8 cellular contexts compared by ENCODE assay signal in genomic region chr22:25564320-25564978, GRCh38. TPM values are rescaled to one million over a fixed set of nuclear protein-coding genes. Genes with fewer than 3 reads are reported as not detected.
DNase-seq lines count a peak whose midpoint lies in the region; ATAC-seq and TF ChIP-seq lines count a peak whose summit lies in the region.

GRK3 (plus strand) TSS chr22:25564675; CDS start chr22:25565041, 366 bp downstream.

- H3K4me1 ChIP-seq in foreskin keratinocyte (no peaks in the 10 kb centered on the region), neutrophil (ENCODE audit: control insufficient read depth in 1 of 2, insufficient read depth in 1 of 2, low read depth in 1 of 2, low read length in 1 of 2) (peaks cover 42 to 43% of the 10 kb centered on the region in 2 experiments), thoracic aorta (ENCODE audit: control insufficient read depth in 1 of 2, low read depth in 2 of 2) (peaks cover 4 to 19% of the 10 kb centered on the region in 2 donors)

- DNase-seq in NCI-H2029 (lab: John Stamatoyannopoulos, UW) (peak; percentile 7), NCI-H2029 treated with DMSO at 0.1 percent for 48 hours (lab: John Stamatoyannopoulos, UW) (no peak), OCI-M1 (lab: John Stamatoyannopoulos, UW) (peak; percentile 93), foreskin keratinocyte (peak in 1 of 2 donors; percentile 60), thoracic aorta (ENCODE audit: low spot score) (no peak)
- peak; percentile 69 for DNase-seq in activated T-helper 2 cell treated with anti-CD3 and anti-CD28 coated beads, Interferon-gamma antibody, Interleukin-2, Interleukin-4, amounts not matched to agents 10 μg/mL and 5 μg/mL and 100 μg/mL, durations not matched to agents 14 hours and 24 hours and 36 hours (ENCODE audit: low spot score)

- peak within 1 kb of the TSS; percentile 97 for H3K27ac Mint-ChIP-seq in activated T-helper 2 cell treated with anti-CD3 and anti-CD28 coated beads, Interferon-gamma antibody, Interleukin-2, Interleukin-4, amounts not matched to agents 10 μg/mL and 5 μg/mL and 100 μg/mL, durations not matched to agents 14 hours and 24 hours and 36 hours

- no peaks in the 10 kb centered on the region for H3K9me3 ChIP-seq in neutrophil
- H3K9me3 ChIP-seq in thoracic aorta, result no peaks in the 10 kb centered on the region

- peaks cover 60% of the 10 kb centered on the region for H3K4me1 Mint-ChIP-seq in activated T-helper 2 cell treated with anti-CD3 and anti-CD28 coated beads, Interferon-gamma antibody, Interleukin-2, Interleukin-4, amounts not matched to agents 10 μg/mL and 5 μg/mL and 100 μg/mL, durations not matched to agents 14 hours and 24 hours and 36 hours (ENCODE audit: low read depth)

- H3K27me3 ChIP-seq in foreskin keratinocyte (no peaks in the 10 kb centered on the region), neutrophil (peaks cover 24% of the 10 kb centered on the region), thoracic aorta (replicated peaks; ENCODE audit: insufficient read depth) (no peaks in the 10 kb centered on the region)

- intact Hi-C loops in activated T-helper 2 cell treated with anti-CD3 and anti-CD28 coated beads, Interferon-gamma antibody, Interleukin-2, Interleukin-4, amounts not matched to agents 10 μg/mL and 5 μg/mL and 100 μg/mL, durations not matched to agents 14 hours and 24 hours and 36 hours (cut with micrococcal nuclease), result loop anchor here (1.0 kb wide), 1 partner anchor 76 kb away; no protein-coding TSS in a partner anchor

- peak within 1 kb of the TSS; percentile 99 for H3K4me3 Mint-ChIP-seq in activated T-helper 2 cell treated with anti-CD3 and anti-CD28 coated beads, Interferon-gamma antibody, Interleukin-2, Interleukin-4, amounts not matched to agents 10 μg/mL and 5 μg/mL and 100 μg/mL, durations not matched to agents 14 hours and 24 hours and 36 hours (ENCODE audit: low read depth)

- no peaks in the 10 kb centered on the region for H3K9me3 Mint-ChIP-seq in activated T-helper 2 cell treated with anti-CD3 and anti-CD28 coated beads, Interferon-gamma antibody, Interleukin-2, Interleukin-4, amounts not matched to agents 10 μg/mL and 5 μg/mL and 100 μg/mL, durations not matched to agents 14 hours and 24 hours and 36 hours

- H3K4me3 ChIP-seq in neutrophil (ENCODE audit: low read depth in 1 of 2, low read length in 1 of 2) (peak within 1 kb of the TSS; percentile 66 to 76), thoracic aorta (peak within 1 kb of the TSS; percentile 88)

- ATAC-seq in HG03139 (IDR thresholded peaks at IDR 0.05; ENCODE audit: unreplicated experiment) (peak; percentile 43), foreskin keratinocyte (peak; percentile 72), thoracic aorta (ENCODE audit: insufficient number of reproducible peaks, low FRiP score, low read depth) (no peak)

- no peaks in the 10 kb centered on the region for H3K27me3 Mint-ChIP-seq in activated T-helper 2 cell treated with anti-CD3 and anti-CD28 coated beads, Interferon-gamma antibody, Interleukin-2, Interleukin-4, amounts not matched to agents 10 μg/mL and 5 μg/mL and 100 μg/mL, durations not matched to agents 14 hours and 24 hours and 36 hours (ENCODE audit: low read depth)

- TF ChIP-seq CTCF in foreskin keratinocyte (conservative IDR thresholded peaks at IDR 0.05) (no peak), neutrophil (IDR thresholded peaks at IDR 0.05) (no peak), thoracic aorta (IDR thresholded peaks at IDR 0.05) (no peak)

- H3K27ac ChIP-seq in foreskin keratinocyte, result peak within 1 kb of the TSS; percentile 81
- peak within 1 kb of the TSS; percentile 74 for H3K27ac ChIP-seq in neutrophil
- peak within 1 kb of the TSS; percentile 34 to 42 for H3K27ac ChIP-seq in thoracic aorta

- H3K36me3 Mint-ChIP-seq in activated T-helper 2 cell treated with anti-CD3 and anti-CD28 coated beads, Interferon-gamma antibody, Interleukin-2, Interleukin-4, amounts not matched to agents 10 μg/mL and 5 μg/mL and 100 μg/mL, durations not matched to agents 14 hours and 24 hours and 36 hours (ENCODE audit: low read depth), result peaks cover 24% of the 10 kb centered on the region

- no peaks in the 10 kb centered on the region for H3K36me3 ChIP-seq in neutrophil
- H3K36me3 ChIP-seq in thoracic aorta, result no peaks in the 10 kb centered on the region

RNA-seq across cellular contexts. Expression of gene GRK3, which starts in this region (rescaled TPM):
- total RNA-seq in activated T-helper 2 cell treated with anti-CD3 and anti-CD28 coated beads, Interferon-gamma antibody, Interleukin-2, Interleukin-4, amounts not matched to agents 10 μg/mL and 5 μg/mL and 100 μg/mL, durations not matched to agents 14 hours and 24 hours and 36 hours, result 60.2 and 61.4 TPM in 2 replicates
- 10.0 and 12.2 TPM in 2 replicates for total RNA-seq in foreskin keratinocyte
- polyA plus RNA-seq in foreskin keratinocyte, result 2.9 and 4.4 TPM in 2 replicates
- 1 to 10 TPM; 4.4 to 4.6 TPM for total RNA-seq in thoracic aorta

Comparison
In these comparisons a context has a peak if more than half of its experiments do, and no peak if none do; other contexts are left out.
1. DNase-seq: peak in NCI-H2029 (single experiment), OCI-M1 (single experiment) and activated T-helper 2 cell treated with anti-CD3 and anti-CD28 coated beads, Interferon-gamma antibody, Interleukin-2, Interleukin-4, amounts not matched to agents 10 μg/mL and 5 μg/mL and 100 μg/mL, durations not matched to agents 14 hours and 24 hours and 36 hours (single experiment); none in NCI-H2029 treated with DMSO at 0.1 percent for 48 hours (single experiment) and thoracic aorta (single experiment).
2. Peak in every context shown above with its lines, with median percentiles within 50 percentile points of each other: H3K27ac ChIP-seq.